ENCODE assay signal across 17 cellular contexts in genomic region chr9:129002989-129003388, GRCh38. TPM values are rescaled to one million over a fixed set of nuclear protein-coding genes. Genes with fewer than 3 reads are reported as not detected.
DNase-seq lines count a peak whose midpoint lies in the region; ATAC-seq and TF ChIP-seq lines count a peak whose summit lies in the region.
"Had no signal": no experiment of that assay in that cellular context is flagged by ENCODE, and none has a peak within 500 bp of the region (broad histone marks: within the 10 kb centered on the region; RNA-seq: fewer than 3 reads in every experiment).

No MANE protein-coding gene starts in this region.

- CTCF ChIA-PET in activated naive CD4-positive, alpha-beta T cell treated with anti-CD3 and anti-CD28 coated beads for 36 hours (lab: Charles Lee), result no interaction called here

- no peaks in the 10 kb centered on the region for H3K27me3 Mint-ChIP-seq in activated naive CD4-positive, alpha-beta T cell treated with anti-CD3 and anti-CD28 coated beads for 36 hours (ENCODE audit: low read depth)

- H3K4me3 Mint-ChIP-seq in activated naive CD4-positive, alpha-beta T cell treated with anti-CD3 and anti-CD28 coated beads for 36 hours, result no peak overlapping the region
- H3K4me3 Mint-ChIP-seq in stimulated activated effector memory CD8-positive, alpha-beta T cell treated with anti-CD3 and anti-CD28 coated beads, Interleukin-12 subunit alpha, Interleukin-12 subunit beta, amount 100 ng/mL, for 72 hours, result no peak overlapping the region

- ATAC-seq in activated naive CD4-positive, alpha-beta T cell treated with anti-CD3 and anti-CD28 coated beads, Interleukin-2, amount 50 U/mL, for 72 hours, result no peak
- ATAC-seq in stimulated activated effector memory CD8-positive, alpha-beta T cell treated with anti-CD3 and anti-CD28 coated beads, Interleukin-12 subunit alpha, Interleukin-12 subunit beta, amount 100 ng/mL, for 72 hours, result no peak
- ATAC-seq: PC-3 had no signal

- peak overlapping the region; percentile 36 to 75 for H3K27ac Mint-ChIP-seq in activated naive CD4-positive, alpha-beta T cell treated with anti-CD3 and anti-CD28 coated beads, Interleukin-2, amount 50 U/mL, for 72 hours
- no peak overlapping the region for H3K27ac Mint-ChIP-seq in activated naive CD4-positive, alpha-beta T cell treated with anti-CD3 and anti-CD28 coated beads for 36 hours
- H3K27ac Mint-ChIP-seq in stimulated activated effector memory CD8-positive, alpha-beta T cell treated with anti-CD3 and anti-CD28 coated beads, Interleukin-12 subunit alpha, Interleukin-12 subunit beta, amount 100 ng/mL, for 72 hours, result peak overlapping the region; percentile 63

- TF ChIP-seq POLR2A in GM19193 (IDR thresholded peaks at IDR 0.05; ENCODE audit: extremely low read depth, insufficient read depth, insufficient read length), result peak; percentile 26

- intact Hi-C loops in activated naive CD4-positive, alpha-beta T cell treated with anti-CD3 and anti-CD28 coated beads for 36 hours (cut with micrococcal nuclease), result no loop called here

- no peak for DNase-seq in activated naive CD4-positive, alpha-beta T cell treated with anti-CD3 and anti-CD28 coated beads, Interleukin-2, amount 50 U/mL, for 72 hours (ENCODE audit: low spot score in 2 of 2)
- no peak for DNase-seq in activated naive CD4-positive, alpha-beta T cell treated with anti-CD3 and anti-CD28 coated beads for 36 hours
- DNase-seq in stimulated activated effector memory CD8-positive, alpha-beta T cell treated with anti-CD3 and anti-CD28 coated beads, Interleukin-12 subunit alpha, Interleukin-12 subunit beta, amount 100 ng/mL, for 72 hours (ENCODE audit: low spot score in 2 of 2), result no peak
- no peak for DNase-seq in NAMALWA (ENCODE audit: low spot score)
- no peak for DNase-seq in activated T-cell treated with anti-CD3 and anti-CD28 coated beads, Interleukin-2, amount 50 U/mL, for 48 hours
- DNase-seq in NCI-H226, result no peak
- DNase-seq: C1 segment of cervical spinal cord, HCEC 1CT, MV-4-11, NCI-H1417 treated with DMSO at 0.1 percent for 48 hours, NCI-H2081, NCI-H510A treated with DMSO at 0.1 percent for 48 hours, NCI-H82, PC-3 had no signal

- peaks cover 5 to 15% of the 10 kb centered on the region in 2 donors for H3K36me3 Mint-ChIP-seq in activated naive CD4-positive, alpha-beta T cell treated with anti-CD3 and anti-CD28 coated beads, Interleukin-2, amount 50 U/mL, for 72 hours
- peaks cover 43% of the 10 kb centered on the region for H3K36me3 Mint-ChIP-seq in activated naive CD4-positive, alpha-beta T cell treated with anti-CD3 and anti-CD28 coated beads for 36 hours (ENCODE audit: low read depth)
- peaks cover 100% of the 10 kb centered on the region for H3K36me3 Mint-ChIP-seq in stimulated activated effector memory CD8-positive, alpha-beta T cell treated with anti-CD3 and anti-CD28 coated beads, Interleukin-12 subunit alpha, Interleukin-12 subunit beta, amount 100 ng/mL, for 72 hours

- peak overlapping the region; percentile 29 for H3K27ac ChIP-seq in cingulate gyrus (ENCODE audit: low read depth, low read length)
- H3K27ac ChIP-seq: HL-60 had no signal

- no peaks in the 10 kb centered on the region for H3K9me3 Mint-ChIP-seq in activated naive CD4-positive, alpha-beta T cell treated with anti-CD3 and anti-CD28 coated beads, Interleukin-2, amount 50 U/mL, for 72 hours
- H3K9me3 Mint-ChIP-seq in activated naive CD4-positive, alpha-beta T cell treated with anti-CD3 and anti-CD28 coated beads for 36 hours, result no peaks in the 10 kb centered on the region
- no peaks in the 10 kb centered on the region for H3K9me3 Mint-ChIP-seq in stimulated activated effector memory CD8-positive, alpha-beta T cell treated with anti-CD3 and anti-CD28 coated beads, Interleukin-12 subunit alpha, Interleukin-12 subunit beta, amount 100 ng/mL, for 72 hours

- H3K4me1 Mint-ChIP-seq in activated naive CD4-positive, alpha-beta T cell treated with anti-CD3 and anti-CD28 coated beads for 36 hours (ENCODE audit: low read depth), result peaks cover 8% of the 10 kb centered on the region
- H3K4me1 Mint-ChIP-seq in stimulated activated effector memory CD8-positive, alpha-beta T cell treated with anti-CD3 and anti-CD28 coated beads, Interleukin-12 subunit alpha, Interleukin-12 subunit beta, amount 100 ng/mL, for 72 hours, result peaks cover 5% of the 10 kb centered on the region

RNA-seq across cellular contexts. Expression of gene SH3GLB2, which starts 25.1 kb away (rescaled TPM):
- total RNA-seq in activated naive CD4-positive, alpha-beta T cell treated with anti-CD3 and anti-CD28 coated beads, Interleukin-2, amount 50 U/mL, for 72 hours, result 10 to 100 TPM; 44.1 to 59.9 TPM
- 10 to 100 TPM; 38.0 to 38.2 TPM for total RNA-seq in activated naive CD4-positive, alpha-beta T cell treated with anti-CD3 and anti-CD28 coated beads for 36 hours

RNA-seq across cellular contexts. Expression of gene MIGA2, which starts 33.4 kb away (rescaled TPM):
- 10 to 100 TPM; 30.4 to 79.3 TPM for total RNA-seq in activated naive CD4-positive, alpha-beta T cell treated with anti-CD3 and anti-CD28 coated beads, Interleukin-2, amount 50 U/mL, for 72 hours
- 10 to 100 TPM; 36.3 to 42.7 TPM for total RNA-seq in activated naive CD4-positive, alpha-beta T cell treated with anti-CD3 and anti-CD28 coated beads for 36 hours

RNA-seq across cellular contexts. Expression of gene NUP188, which starts 55.5 kb away (rescaled TPM):
- total RNA-seq in activated naive CD4-positive, alpha-beta T cell treated with anti-CD3 and anti-CD28 coated beads, Interleukin-2, amount 50 U/mL, for 72 hours, result 100 to 1,000 TPM; 110 to 123 TPM
- total RNA-seq in activated naive CD4-positive, alpha-beta T cell treated with anti-CD3 and anti-CD28 coated beads for 36 hours, result 100 to 1,000 TPM; 101 to 112 TPM

RNA-seq across cellular contexts. Expression of gene DOLK, which starts 55.6 kb away (rescaled TPM):
- 1 to 10 TPM; 5.1 to 5.6 TPM for total RNA-seq in activated naive CD4-positive, alpha-beta T cell treated with anti-CD3 and anti-CD28 coated beads, Interleukin-2, amount 50 U/mL, for 72 hours
- 1 to 10 TPM; 2.5 to 2.7 TPM for total RNA-seq in activated naive CD4-positive, alpha-beta T cell treated with anti-CD3 and anti-CD28 coated beads for 36 hours
